9 cellular contexts compared by ENCODE assay signal in the genomic region with DNA sequence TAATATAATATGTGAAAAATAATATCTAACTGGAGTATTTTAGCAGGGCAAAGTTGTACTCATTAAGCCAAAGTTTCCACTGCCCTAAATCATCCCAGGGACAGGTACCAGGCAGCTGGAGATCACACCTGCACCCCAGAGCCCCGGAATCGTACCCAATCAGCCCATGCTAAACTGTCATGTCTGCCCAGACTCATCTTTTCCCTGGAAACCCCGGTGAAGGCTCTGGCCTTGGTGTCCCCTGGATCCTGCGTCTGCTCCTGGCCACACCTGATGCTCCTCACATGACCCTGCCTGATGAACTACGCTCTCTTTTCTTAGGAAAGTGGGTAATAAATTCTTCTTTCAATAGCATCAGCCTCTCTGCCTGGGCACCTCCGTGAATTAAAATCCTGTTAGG. TPM values are rescaled to one million over a fixed set of nuclear protein-coding genes. Genes with fewer than 3 reads are reported as not detected.
"Had no signal": no experiment of that assay in that cellular context is flagged by ENCODE, and none has a peak within 500 bp of the region (broad histone marks: within the 10 kb centered on the region; RNA-seq: fewer than 3 reads in every experiment).

No MANE protein-coding gene starts in this region.

- DNase-seq: GM23248, GOT3, H9, HCEC 1CT, IMR-90, KG1 had no signal

- H3K4me3 Mint-ChIP-seq: H9 had no signal

- H3K27ac ChIP-seq: GM23248 had no signal

- H2AFZ ChIP-seq: GM23248 had no signal

- H3K9ac ChIP-seq: GM23248 had no signal

- FAIRE-seq: H54, HTR-8/SVneo, K562 had no signal

- H3K27ac Mint-ChIP-seq: H9 had no signal

- H3K4me3 ChIP-seq: GM23248, K562 had no signal

- H3K9me3 Mint-ChIP-seq: H9 had no signal

RNA-seq across cellular contexts. Expression of a gene that starts 15.6 kb away (rescaled TPM):
- polyA plus RNA-seq: K562 had no signal
